In the genomic region with DNA sequence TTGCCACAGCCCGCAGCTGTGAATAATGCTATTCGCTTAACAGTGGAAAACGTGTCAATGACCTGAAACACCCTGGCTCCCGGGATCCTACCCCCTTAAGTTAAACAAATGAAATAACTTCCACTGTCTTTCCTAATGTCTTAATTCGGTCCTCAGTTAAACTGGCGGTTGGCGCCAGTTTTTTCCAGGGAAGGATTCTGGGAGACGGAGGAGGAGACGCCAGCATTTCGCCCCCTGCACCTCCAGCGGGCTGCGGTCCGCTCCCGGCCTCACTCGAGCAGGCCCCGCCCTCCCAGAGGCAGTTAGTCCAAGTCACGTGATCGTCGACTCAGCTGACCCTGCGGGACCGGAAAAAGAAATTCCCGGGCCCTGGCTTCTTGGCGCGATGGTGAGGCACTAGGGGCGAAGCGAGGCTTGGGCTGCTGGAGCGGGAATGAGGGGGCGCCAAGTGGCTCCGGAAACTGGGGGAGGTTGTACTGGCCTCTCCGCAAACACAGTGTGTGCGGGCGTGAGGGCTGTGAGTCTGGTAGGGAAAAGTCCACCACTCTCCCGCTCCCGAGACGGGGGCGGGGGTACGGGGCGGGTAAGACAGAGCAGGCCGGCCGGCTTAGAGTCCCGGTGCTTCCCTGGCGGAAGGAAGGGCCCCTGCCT, we compare ENCODE assay signal across 1 cellular context.
TF ChIP-seq lines count a peak whose summit lies in the region.

A gene (plus strand): TSS at position 359 of the 651 bp plus-strand sequence. CDS start 27 bp downstream, at position 386.

TF ChIP-seq in HepG2, 621 proteins besides CTCF, POLR2A, EP300 and RAD21 (continued from another document and continues in another):
- TF ChIP-seq, protein P1, sequence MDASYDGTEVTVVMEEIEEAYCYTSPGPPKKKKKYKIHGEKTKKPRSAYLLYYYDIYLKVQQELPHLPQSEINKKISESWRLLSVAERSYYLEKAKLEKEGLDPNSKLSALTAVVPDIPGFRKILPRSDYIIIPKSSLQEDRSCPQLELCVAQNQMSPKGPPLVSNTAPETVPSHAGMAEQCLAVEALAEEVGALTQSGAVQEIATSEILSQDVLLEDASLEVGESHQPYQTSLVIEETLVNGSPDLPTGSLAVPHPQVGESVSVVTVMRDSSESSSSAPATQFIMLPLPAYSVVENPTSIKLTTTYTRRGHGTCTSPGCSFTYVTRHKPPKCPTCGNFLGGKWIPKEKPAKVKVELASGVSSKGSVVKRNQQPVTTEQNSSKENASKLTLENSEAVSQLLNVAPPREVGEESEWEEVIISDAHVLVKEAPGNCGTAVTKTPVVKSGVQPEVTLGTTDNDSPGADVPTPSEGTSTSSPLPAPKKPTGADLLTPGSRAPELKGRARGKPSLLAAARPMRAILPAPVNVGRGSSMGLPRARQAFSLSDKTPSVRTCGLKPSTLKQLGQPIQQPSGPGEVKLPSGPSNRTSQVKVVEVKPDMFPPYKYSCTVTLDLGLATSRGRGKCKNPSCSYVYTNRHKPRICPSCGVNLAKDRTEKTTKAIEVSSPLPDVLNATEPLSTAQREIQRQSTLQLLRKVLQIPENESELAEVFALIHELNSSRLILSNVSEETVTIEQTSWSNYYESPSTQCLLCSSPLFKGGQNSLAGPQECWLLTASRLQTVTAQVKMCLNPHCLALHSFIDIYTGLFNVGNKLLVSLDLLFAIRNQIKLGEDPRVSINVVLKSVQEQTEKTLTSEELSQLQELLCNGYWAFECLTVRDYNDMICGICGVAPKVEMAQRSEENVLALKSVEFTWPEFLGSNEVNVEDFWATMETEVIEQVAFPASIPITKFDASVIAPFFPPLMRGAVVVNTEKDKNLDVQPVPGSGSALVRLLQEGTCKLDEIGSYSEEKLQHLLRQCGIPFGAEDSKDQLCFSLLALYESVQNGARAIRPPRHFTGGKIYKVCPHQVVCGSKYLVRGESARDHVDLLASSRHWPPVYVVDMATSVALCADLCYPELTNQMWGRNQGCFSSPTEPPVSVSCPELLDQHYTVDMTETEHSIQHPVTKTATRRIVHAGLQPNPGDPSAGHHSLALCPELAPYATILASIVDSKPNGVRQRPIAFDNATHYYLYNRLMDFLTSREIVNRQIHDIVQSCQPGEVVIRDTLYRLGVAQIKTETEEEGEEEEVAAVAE (CRISPR knock-in tag; IDR thresholded peaks at IDR 0.05; ENCODE audit: borderline replicate concordance) = peak; percentile 79; the same call in 1 of the 2 replicates
- no peak for TF ChIP-seq ZNF30 (CRISPR knock-in tag; IDR thresholded peaks at IDR 0.05)
- no peak for TF ChIP-seq HDAC6 (IDR thresholded peaks at IDR 0.05; ENCODE audit: low read depth, low read length)
- TF ChIP-seq, protein P2, sequence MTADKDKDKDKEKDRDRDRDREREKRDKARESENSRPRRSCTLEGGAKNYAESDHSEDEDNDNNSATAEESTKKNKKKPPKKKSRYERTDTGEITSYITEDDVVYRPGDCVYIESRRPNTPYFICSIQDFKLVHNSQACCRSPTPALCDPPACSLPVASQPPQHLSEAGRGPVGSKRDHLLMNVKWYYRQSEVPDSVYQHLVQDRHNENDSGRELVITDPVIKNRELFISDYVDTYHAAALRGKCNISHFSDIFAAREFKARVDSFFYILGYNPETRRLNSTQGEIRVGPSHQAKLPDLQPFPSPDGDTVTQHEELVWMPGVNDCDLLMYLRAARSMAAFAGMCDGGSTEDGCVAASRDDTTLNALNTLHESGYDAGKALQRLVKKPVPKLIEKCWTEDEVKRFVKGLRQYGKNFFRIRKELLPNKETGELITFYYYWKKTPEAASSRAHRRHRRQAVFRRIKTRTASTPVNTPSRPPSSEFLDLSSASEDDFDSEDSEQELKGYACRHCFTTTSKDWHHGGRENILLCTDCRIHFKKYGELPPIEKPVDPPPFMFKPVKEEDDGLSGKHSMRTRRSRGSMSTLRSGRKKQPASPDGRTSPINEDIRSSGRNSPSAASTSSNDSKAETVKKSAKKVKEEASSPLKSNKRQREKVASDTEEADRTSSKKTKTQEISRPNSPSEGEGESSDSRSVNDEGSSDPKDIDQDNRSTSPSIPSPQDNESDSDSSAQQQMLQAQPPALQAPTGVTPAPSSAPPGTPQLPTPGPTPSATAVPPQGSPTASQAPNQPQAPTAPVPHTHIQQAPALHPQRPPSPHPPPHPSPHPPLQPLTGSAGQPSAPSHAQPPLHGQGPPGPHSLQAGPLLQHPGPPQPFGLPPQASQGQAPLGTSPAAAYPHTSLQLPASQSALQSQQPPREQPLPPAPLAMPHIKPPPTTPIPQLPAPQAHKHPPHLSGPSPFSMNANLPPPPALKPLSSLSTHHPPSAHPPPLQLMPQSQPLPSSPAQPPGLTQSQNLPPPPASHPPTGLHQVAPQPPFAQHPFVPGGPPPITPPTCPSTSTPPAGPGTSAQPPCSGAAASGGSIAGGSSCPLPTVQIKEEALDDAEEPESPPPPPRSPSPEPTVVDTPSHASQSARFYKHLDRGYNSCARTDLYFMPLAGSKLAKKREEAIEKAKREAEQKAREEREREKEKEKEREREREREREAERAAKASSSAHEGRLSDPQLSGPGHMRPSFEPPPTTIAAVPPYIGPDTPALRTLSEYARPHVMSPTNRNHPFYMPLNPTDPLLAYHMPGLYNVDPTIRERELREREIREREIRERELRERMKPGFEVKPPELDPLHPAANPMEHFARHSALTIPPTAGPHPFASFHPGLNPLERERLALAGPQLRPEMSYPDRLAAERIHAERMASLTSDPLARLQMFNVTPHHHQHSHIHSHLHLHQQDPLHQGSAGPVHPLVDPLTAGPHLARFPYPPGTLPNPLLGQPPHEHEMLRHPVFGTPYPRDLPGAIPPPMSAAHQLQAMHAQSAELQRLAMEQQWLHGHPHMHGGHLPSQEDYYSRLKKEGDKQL (CRISPR knock-in tag; IDR thresholded peaks at IDR 0.05; ENCODE audit: low read depth) = no peak
- TF ChIP-seq U2AF2 (IDR thresholded peaks at IDR 0.05; ENCODE audit: low read depth, low read length) = no peak
- TF ChIP-seq ZNF33B (CRISPR knock-in tag; IDR thresholded peaks at IDR 0.05) = no peak
- TF ChIP-seq REPIN1 (CRISPR knock-in tag; IDR thresholded peaks at IDR 0.05; ENCODE audit: borderline replicate concordance, low read depth) = peak; percentile 54; the same call in 1 of the 2 replicates
- peak; percentile 83 for TF ChIP-seq FOXK1 (CRISPR knock-in tag; IDR thresholded peaks at IDR 0.05; ENCODE audit: borderline replicate concordance, low read depth)
- TF ChIP-seq, protein P3, sequence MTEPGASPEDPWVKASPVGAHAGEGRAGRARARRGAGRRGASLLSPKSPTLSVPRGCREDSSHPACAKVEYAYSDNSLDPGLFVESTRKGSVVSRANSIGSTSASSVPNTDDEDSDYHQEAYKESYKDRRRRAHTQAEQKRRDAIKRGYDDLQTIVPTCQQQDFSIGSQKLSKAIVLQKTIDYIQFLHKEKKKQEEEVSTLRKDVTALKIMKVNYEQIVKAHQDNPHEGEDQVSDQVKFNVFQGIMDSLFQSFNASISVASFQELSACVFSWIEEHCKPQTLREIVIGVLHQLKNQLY (CRISPR knock-in tag; IDR thresholded peaks at IDR 0.05) = peak; percentile 78
- 0 out of 2 replicates have a peak, but pooled peaks have one; percentile 7 for TF ChIP-seq ZMYM3 (CRISPR knock-in tag; IDR thresholded peaks at IDR 0.05)
- TF ChIP-seq, protein P4, sequence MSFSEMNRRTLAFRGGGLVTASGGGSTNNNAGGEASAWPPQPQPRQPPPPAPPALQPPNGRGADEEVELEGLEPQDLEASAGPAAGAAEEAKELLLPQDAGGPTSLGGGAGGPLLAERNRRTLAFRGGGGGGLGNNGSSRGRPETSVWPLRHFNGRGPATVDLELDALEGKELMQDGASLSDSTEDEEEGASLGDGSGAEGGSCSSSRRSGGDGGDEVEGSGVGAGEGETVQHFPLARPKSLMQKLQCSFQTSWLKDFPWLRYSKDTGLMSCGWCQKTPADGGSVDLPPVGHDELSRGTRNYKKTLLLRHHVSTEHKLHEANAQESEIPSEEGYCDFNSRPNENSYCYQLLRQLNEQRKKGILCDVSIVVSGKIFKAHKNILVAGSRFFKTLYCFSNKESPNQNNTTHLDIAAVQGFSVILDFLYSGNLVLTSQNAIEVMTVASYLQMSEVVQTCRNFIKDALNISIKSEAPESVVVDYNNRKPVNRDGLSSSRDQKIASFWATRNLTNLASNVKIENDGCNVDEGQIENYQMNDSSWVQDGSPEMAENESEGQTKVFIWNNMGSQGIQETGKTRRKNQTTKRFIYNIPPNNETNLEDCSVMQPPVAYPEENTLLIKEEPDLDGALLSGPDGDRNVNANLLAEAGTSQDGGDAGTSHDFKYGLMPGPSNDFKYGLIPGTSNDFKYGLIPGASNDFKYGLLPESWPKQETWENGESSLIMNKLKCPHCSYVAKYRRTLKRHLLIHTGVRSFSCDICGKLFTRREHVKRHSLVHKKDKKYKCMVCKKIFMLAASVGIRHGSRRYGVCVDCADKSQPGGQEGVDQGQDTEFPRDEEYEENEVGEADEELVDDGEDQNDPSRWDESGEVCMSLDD (CRISPR knock-in tag; IDR thresholded peaks at IDR 0.05; ENCODE audit: borderline replicate concordance) = 0 out of 2 replicates have a peak, but pooled peaks have one; percentile 28
- no peak for TF ChIP-seq SP2 (CRISPR knock-in tag; IDR thresholded peaks at IDR 0.05)
- no peak for TF ChIP-seq ZNF367 (CRISPR knock-in tag; IDR thresholded peaks at IDR 0.05; ENCODE audit: borderline replicate concordance)
- no peak for TF ChIP-seq NR2F6 (IDR thresholded peaks at IDR 0.05)
- TF ChIP-seq NR2F6 (CRISPR knock-in tag; IDR thresholded peaks at IDR 0.05) = peak; percentile 47; the same call in 1 of the 2 replicates
- TF ChIP-seq ZNF383 (CRISPR knock-in tag; IDR thresholded peaks at IDR 0.05; ENCODE audit: borderline replicate concordance) = no peak
- peak; percentile 77; the same call in 1 of the 2 replicates for TF ChIP-seq RXRB (CRISPR knock-in tag; IDR thresholded peaks at IDR 0.05; ENCODE audit: borderline replicate concordance)
- TF ChIP-seq, protein P5, sequence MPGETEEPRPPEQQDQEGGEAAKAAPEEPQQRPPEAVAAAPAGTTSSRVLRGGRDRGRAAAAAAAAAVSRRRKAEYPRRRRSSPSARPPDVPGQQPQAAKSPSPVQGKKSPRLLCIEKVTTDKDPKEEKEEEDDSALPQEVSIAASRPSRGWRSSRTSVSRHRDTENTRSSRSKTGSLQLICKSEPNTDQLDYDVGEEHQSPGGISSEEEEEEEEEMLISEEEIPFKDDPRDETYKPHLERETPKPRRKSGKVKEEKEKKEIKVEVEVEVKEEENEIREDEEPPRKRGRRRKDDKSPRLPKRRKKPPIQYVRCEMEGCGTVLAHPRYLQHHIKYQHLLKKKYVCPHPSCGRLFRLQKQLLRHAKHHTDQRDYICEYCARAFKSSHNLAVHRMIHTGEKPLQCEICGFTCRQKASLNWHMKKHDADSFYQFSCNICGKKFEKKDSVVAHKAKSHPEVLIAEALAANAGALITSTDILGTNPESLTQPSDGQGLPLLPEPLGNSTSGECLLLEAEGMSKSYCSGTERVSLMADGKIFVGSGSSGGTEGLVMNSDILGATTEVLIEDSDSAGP (CRISPR knock-in tag; IDR thresholded peaks at IDR 0.05; ENCODE audit: borderline replicate concordance) = peak; percentile 81
- peak; percentile 84 for TF ChIP-seq KLF12 (CRISPR knock-in tag; IDR thresholded peaks at IDR 0.05; ENCODE audit: borderline replicate concordance)
- TF ChIP-seq FOSL2 (CRISPR knock-in tag; IDR thresholded peaks at IDR 0.05) = peak; percentile 43; the same call in 1 of the 2 replicates
- no peak for TF ChIP-seq ZNF678 (CRISPR knock-in tag; IDR thresholded peaks at IDR 0.05)
- TF ChIP-seq ZNF672 (CRISPR knock-in tag; IDR thresholded peaks at IDR 0.05) = no peak
- peak; percentile 89; the same call in 1 of the 2 replicates for TF ChIP-seq ZIK1 (CRISPR knock-in tag; IDR thresholded peaks at IDR 0.05; ENCODE audit: borderline replicate concordance, low read depth)
- no peak for TF ChIP-seq ZNF10 (CRISPR knock-in tag; IDR thresholded peaks at IDR 0.05; ENCODE audit: borderline replicate concordance, low read depth)
- TF ChIP-seq ZNF709 (CRISPR knock-in tag; IDR thresholded peaks at IDR 0.05) = peak; percentile 81; the same call in 1 of the 2 replicates
- TF ChIP-seq SIX4 (CRISPR knock-in tag; IDR thresholded peaks at IDR 0.05) = 0 out of 2 replicates have a peak, but pooled peaks have one; percentile 44
- TF ChIP-seq, protein P6, sequence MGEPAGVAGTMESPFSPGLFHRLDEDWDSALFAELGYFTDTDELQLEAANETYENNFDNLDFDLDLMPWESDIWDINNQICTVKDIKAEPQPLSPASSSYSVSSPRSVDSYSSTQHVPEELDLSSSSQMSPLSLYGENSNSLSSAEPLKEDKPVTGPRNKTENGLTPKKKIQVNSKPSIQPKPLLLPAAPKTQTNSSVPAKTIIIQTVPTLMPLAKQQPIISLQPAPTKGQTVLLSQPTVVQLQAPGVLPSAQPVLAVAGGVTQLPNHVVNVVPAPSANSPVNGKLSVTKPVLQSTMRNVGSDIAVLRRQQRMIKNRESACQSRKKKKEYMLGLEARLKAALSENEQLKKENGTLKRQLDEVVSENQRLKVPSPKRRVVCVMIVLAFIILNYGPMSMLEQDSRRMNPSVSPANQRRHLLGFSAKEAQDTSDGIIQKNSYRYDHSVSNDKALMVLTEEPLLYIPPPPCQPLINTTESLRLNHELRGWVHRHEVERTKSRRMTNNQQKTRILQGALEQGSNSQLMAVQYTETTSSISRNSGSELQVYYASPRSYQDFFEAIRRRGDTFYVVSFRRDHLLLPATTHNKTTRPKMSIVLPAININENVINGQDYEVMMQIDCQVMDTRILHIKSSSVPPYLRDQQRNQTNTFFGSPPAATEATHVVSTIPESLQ (CRISPR knock-in tag; conservative IDR thresholded peaks at IDR 0.05) = no peak
- 0 out of 2 replicates have a peak, but pooled peaks have one; percentile 56 for TF ChIP-seq ZNF343 (CRISPR knock-in tag; IDR thresholded peaks at IDR 0.05)
- no peak for TF ChIP-seq ZNF598 (CRISPR knock-in tag; IDR thresholded peaks at IDR 0.05; ENCODE audit: borderline replicate concordance)
- TF ChIP-seq, protein P7, sequence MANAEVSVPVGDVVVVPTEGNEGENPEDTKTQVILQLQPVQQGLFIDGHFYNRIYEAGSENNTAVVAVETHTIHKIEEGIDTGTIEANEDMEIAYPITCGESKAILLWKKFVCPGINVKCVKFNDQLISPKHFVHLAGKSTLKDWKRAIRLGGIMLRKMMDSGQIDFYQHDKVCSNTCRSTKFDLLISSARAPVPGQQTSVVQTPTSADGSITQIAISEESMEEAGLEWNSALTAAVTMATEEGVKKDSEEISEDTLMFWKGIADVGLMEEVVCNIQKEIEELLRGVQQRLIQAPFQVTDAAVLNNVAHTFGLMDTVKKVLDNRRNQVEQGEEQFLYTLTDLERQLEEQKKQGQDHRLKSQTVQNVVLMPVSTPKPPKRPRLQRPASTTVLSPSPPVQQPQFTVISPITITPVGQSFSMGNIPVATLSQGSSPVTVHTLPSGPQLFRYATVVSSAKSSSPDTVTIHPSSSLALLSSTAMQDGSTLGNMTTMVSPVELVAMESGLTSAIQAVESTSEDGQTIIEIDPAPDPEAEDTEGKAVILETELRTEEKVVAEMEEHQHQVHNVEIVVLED (CRISPR knock-in tag; IDR thresholded peaks at IDR 0.05; ENCODE audit: borderline replicate concordance) = peak; percentile 36; the same call in 1 of the 2 replicates
- no peak for TF ChIP-seq ZNF577 (CRISPR knock-in tag; IDR thresholded peaks at IDR 0.05; ENCODE audit: borderline replicate concordance, low read depth)
- peak; percentile 26; the same call in 1 of the 2 replicates for TF ChIP-seq NFYB (CRISPR knock-in tag; IDR thresholded peaks at IDR 0.05)
- no peak; the same call in 1 of the 2 replicates for TF ChIP-seq ZNF431 (CRISPR knock-in tag; IDR thresholded peaks at IDR 0.05; ENCODE audit: borderline replicate concordance, low read depth)
- TF ChIP-seq REL (CRISPR knock-in tag; conservative IDR thresholded peaks at IDR 0.05) = 0 out of 2 replicates have a peak, but pooled peaks have one; percentile 60
- TF ChIP-seq, protein P8, sequence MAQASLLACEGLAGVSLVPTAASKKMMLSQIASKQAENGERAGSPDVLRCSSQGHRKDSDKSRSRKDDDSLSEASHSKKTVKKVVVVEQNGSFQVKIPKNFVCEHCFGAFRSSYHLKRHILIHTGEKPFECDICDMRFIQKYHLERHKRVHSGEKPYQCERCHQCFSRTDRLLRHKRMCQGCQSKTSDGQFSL (CRISPR knock-in tag; IDR thresholded peaks at IDR 0.05) = peak; percentile 55; the same call in 1 of the 2 replicates
- TF ChIP-seq ZKSCAN8 (CRISPR knock-in tag; IDR thresholded peaks at IDR 0.05; ENCODE audit: borderline replicate concordance) = peak; percentile 86
- peak; percentile 40; the same call in 1 of the 2 replicates for TF ChIP-seq ZNF274 (CRISPR knock-in tag; IDR thresholded peaks at IDR 0.05)
